In genomic region chr13:46586766-46587509, GRCh38 we compare ENCODE assay signal across 2 cellular contexts.
TF ChIP-seq lines count a peak whose summit lies in the region.

No MANE protein-coding gene starts in this region.

TF ChIP-seq in A549, 52 proteins besides CTCF, POLR2A, EP300 and RAD21 (continued from another document):
- TF ChIP-seq PBX3 (IDR thresholded peaks at IDR 0.05) (no peak), HOXB13 (CRISPR knock-in tag; IDR thresholded peaks at IDR 0.05; ENCODE audit: low read depth) (no peak), GATA3 (IDR thresholded peaks at IDR 0.05; ENCODE audit: borderline replicate concordance) (no peak)
TF ChIP-seq in A549: peak in this region for 0.

TF ChIP-seq in GM12878, 131 proteins besides CTCF, POLR2A, EP300 and RAD21 (continued from another document):
- TF ChIP-seq CUX1 (IDR thresholded peaks at IDR 0.05; ENCODE audit: insufficient replicate concordance, low read depth, low read length): no peak
- no peak for TF ChIP-seq JUND (IDR thresholded peaks at IDR 0.05; ENCODE audit: low read depth, low read length)
- TF ChIP-seq SREBF2 (IDR thresholded peaks at IDR 0.05; ENCODE audit: low read length): no peak
- TF ChIP-seq SPI1 (IDR thresholded peaks at IDR 0.05; ENCODE audit: borderline replicate concordance, insufficient read depth, low read depth, low read length): no peak
- no peak for TF ChIP-seq MEF2B (IDR thresholded peaks at IDR 0.05; ENCODE audit: partially characterized antibody, poor library complexity, severe bottlenecking)
- no peak for TF ChIP-seq BCLAF1 (IDR thresholded peaks at IDR 0.05)
